Comparison of ENCODE assay signal across 1 cellular context in the genomic region with DNA sequence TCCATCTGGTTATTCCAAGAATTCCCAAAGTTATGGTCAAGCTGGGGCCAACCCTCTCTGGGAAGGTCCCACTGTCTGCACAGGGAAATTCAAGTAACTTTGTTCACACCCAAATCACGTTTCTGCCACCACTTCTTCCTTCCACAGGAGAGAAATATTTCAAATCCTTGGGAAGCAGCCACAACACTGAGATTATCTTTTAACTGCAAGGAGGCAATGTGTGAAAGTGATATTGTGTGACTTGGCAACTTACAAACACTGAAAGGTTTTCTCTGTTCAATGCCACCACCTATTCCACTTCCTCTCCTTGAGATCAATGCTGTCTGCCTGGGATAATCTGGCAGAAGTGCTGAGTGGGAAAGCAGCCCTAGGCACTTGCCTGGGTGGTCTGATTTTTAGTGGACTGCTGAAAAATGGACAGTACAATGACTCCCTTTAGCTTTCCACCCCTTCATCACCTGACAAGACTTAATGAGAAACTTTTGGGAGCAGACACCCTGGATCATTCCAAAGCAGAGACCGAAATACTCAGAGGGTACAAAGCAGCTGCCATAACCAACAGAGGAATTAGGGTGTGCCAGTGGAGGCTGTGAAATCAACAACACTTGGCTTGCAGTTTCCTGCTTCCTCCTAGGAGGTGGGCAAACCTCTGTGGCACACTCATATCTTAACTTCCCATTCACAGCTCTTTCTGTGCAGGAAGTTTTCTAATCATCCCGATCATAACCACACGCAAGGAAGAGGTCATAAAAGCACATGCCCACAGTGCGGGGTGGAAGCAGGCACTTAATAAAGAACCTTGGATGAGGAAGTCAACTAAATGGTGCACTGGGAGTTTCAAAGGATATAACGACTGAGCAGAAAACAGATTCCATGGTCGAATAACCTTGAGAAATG.
A peak's percentile ranks its signal among the peaks of the same experiment; 100 is the strongest.
TF ChIP-seq lines count a peak whose summit lies in the region.

No MANE protein-coding gene starts in this region.

TF ChIP-seq in endothelial cell of umbilical vein, 7 proteins besides CTCF, POLR2A, EP300 and RAD21:
- no peak for TF ChIP-seq MYC (IDR thresholded peaks at IDR 0.05; ENCODE audit: low read depth, low read length)
- peak; percentile 37 for TF ChIP-seq POLR2AphosphoS5 (IDR thresholded peaks at IDR 0.05; ENCODE audit: insufficient read depth, low read depth, low read length)
- no peak for TF ChIP-seq JUN (IDR thresholded peaks at IDR 0.05; ENCODE audit: borderline replicate concordance, insufficient read depth, insufficient read length, low read depth)
- no peak for TF ChIP-seq EZH2 (IDR thresholded peaks at IDR 0.05; ENCODE audit: borderline replicate concordance, low read depth, low read length, severe bottlenecking)
- peak; percentile 77 for TF ChIP-seq GATA2 (IDR thresholded peaks at IDR 0.05; ENCODE audit: insufficient read depth, insufficient read length, low read depth, low read length)
- TF ChIP-seq FOS (IDR thresholded peaks at IDR 0.05; ENCODE audit: borderline replicate concordance, insufficient read depth, low read length), result no peak
- TF ChIP-seq, protein P1, sequence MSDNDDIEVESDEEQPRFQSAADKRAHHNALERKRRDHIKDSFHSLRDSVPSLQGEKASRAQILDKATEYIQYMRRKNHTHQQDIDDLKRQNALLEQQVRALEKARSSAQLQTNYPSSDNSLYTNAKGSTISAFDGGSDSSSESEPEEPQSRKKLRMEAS (IDR thresholded peaks at IDR 0.05; ENCODE audit: insufficient read depth, insufficient read length), result peak; percentile 25
TF ChIP-seq in endothelial cell of umbilical vein: peak in this region for 3.
